ENCODE assay signal across 11 cellular contexts in the genomic region with DNA sequence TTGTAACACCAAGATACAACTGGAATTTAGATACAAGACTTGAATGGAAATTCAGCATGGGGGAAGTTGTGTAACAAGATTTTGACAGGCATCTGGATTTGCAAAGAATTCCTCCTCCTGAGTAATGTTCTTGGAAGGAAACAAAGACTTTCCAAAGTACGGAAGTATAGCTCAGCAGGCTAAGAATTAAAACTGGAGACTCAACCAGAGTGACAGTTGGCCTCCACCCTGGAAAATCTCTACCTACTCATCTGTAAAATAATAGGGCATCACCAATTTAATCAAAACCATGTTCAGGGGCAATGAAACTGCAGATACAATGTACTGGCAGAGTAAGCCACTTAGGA. TPM values are rescaled to one million over a fixed set of nuclear protein-coding genes. Genes with fewer than 3 reads are reported as not detected.
DNase-seq lines count a peak whose midpoint lies in the region; ATAC-seq, FAIRE-seq and TF ChIP-seq lines count a peak whose summit lies in the region.
"Had no signal": no experiment of that assay in that cellular context is flagged by ENCODE, and none has a peak within 500 bp of the region (broad histone marks: within the 10 kb centered on the region; RNA-seq: fewer than 3 reads in every experiment).

No MANE protein-coding gene starts in this region.

- H3K4me1 Mint-ChIP-seq in stimulated activated naive CD8-positive, alpha-beta T cell treated with anti-CD3 and anti-CD28 coated beads, Interleukin-15, Interleukin-2, amounts not matched to agents 100 ng/mL and 50 ng/mL, for 24 hours (ENCODE audit: low read depth): peaks cover 72% of the 10 kb centered on the region
- H3K4me1 Mint-ChIP-seq in stimulated activated naive CD8-positive, alpha-beta T cell treated with anti-CD3 and anti-CD28 coated beads, Interleukin-15, amount 100 ng/mL, for 72 hours: peaks cover 62% of the 10 kb centered on the region
- H3K4me1 Mint-ChIP-seq in mesothelial cell of epicardium: peaks cover 20% of the 10 kb centered on the region

- no TSS peak for BruUV-seq in endothelial cell of umbilical vein (replicated peaks; lab: Mats Ljungman, UMichigan)

- H4K20me1 ChIP-seq in endothelial cell of umbilical vein (replicated peaks; ENCODE audit: control insufficient read depth, extremely low read depth, insufficient read depth, low read length): peaks cover 4% of the 10 kb centered on the region

- H3K27ac Mint-ChIP-seq in stimulated activated naive CD8-positive, alpha-beta T cell treated with anti-CD3 and anti-CD28 coated beads, Interleukin-15, Interleukin-2, amounts not matched to agents 100 ng/mL and 50 ng/mL, for 24 hours: peak overlapping the region; percentile 79
- H3K27ac Mint-ChIP-seq in stimulated activated naive CD8-positive, alpha-beta T cell treated with anti-CD3 and anti-CD28 coated beads, Interleukin-15, amount 100 ng/mL, for 72 hours: peak overlapping the region in 1 of 2 donors; percentile 57
- H3K27ac Mint-ChIP-seq in mesothelial cell of epicardium: peak overlapping the region; percentile 26

- peaks cover 19% of the 10 kb centered on the region for H3K36me3 Mint-ChIP-seq in stimulated activated naive CD8-positive, alpha-beta T cell treated with anti-CD3 and anti-CD28 coated beads, Interleukin-15, Interleukin-2, amounts not matched to agents 100 ng/mL and 50 ng/mL, for 24 hours (ENCODE audit: low read depth)
- H3K36me3 Mint-ChIP-seq in mesothelial cell of epicardium: peaks cover 4% of the 10 kb centered on the region

- TF ChIP-seq POLR2A in endothelial cell of umbilical vein (IDR thresholded peaks at IDR 0.05; ENCODE audit: low read depth, low read length): no peak
- TF ChIP-seq POLR2A in vagina (IDR thresholded peaks at IDR 0.05): no peak

- TF ChIP-seq CTCF in endothelial cell of umbilical vein (IDR thresholded peaks at IDR 0.05; ENCODE audit: extremely low read depth in 1 of 2, insufficient read depth in 1 of 2, low read depth in 1 of 2, low read length in 2 of 2) (no peak), mesothelial cell of epicardium (IDR thresholded peaks at IDR 0.05; ENCODE audit: unreplicated experiment) (no peak), vagina (IDR thresholded peaks at IDR 0.05) (no peak)

- peaks cover 2% of the 10 kb centered on the region for H3K9me1 ChIP-seq in endothelial cell of umbilical vein (replicated peaks; ENCODE audit: control insufficient read depth, extremely low read depth, insufficient read depth, low read length)

- dilution Hi-C loops in endothelial cell of umbilical vein (cut with MboI; ENCODE audit: extremely low pct_ligation_motif_present, low sequenced_read_pairs): no loop called here

- POLR2A ChIA-PET in endothelial cell of umbilical vein (lab: Charles Lee): no interaction called here

- no peak overlapping the region for H3K9ac ChIP-seq in endothelial cell of umbilical vein (replicated peaks; ENCODE audit: extremely low read depth, insufficient read depth, low read length)

- H3K27ac ChIP-seq in endothelial cell of umbilical vein (ENCODE audit: insufficient read depth, low read depth, low read length) (no peak overlapping the region), vagina (peak overlapping the region; percentile 49)

- intact Hi-C loops in endothelial cell of umbilical vein (cut with micrococcal nuclease) (no loop called here), vagina (cut with DNase I) (no loop called here)

- H3K4me2 ChIP-seq in endothelial cell of umbilical vein (ENCODE audit: insufficient read depth, low read length): no peak overlapping the region

- peak; percentile 86 for FAIRE-seq in endothelial cell of umbilical vein (lab: Jason Lieb, UNC)

- no peak for ATAC-seq in stimulated activated naive CD8-positive, alpha-beta T cell treated with anti-CD3 and anti-CD28 coated beads, Interleukin-15, amount 100 ng/mL, for 72 hours
- no peak for ATAC-seq in GM21390 (IDR thresholded peaks at IDR 0.05; ENCODE audit: unreplicated experiment)
- ATAC-seq: naive thymus-derived CD8-positive, alpha-beta T cell had no signal

- no peak overlapping the region for H3K4me3 ChIP-seq in endothelial cell of umbilical vein (replicated peaks in 1 of 3; ENCODE audit: insufficient read depth in 1 of 3, low read depth in 1 of 3, low read length in 3 of 3)
- no peak overlapping the region for H3K4me3 ChIP-seq in vagina

- no peak for DNase-seq in stimulated activated naive CD8-positive, alpha-beta T cell treated with anti-CD3 and anti-CD28 coated beads, Interleukin-15, amount 100 ng/mL, for 72 hours
- DNase-seq in endothelial cell of umbilical vein (ENCODE audit: low read depth, low spot score) (peak; percentile 49), mesothelial cell of epicardium (ENCODE audit: low spot score in 2 of 2, unreplicated experiment in 2 of 2) (no peak), vagina (ENCODE audit: extremely low spot score in 2 of 2) (no peak), NCI-H1930 (lab: John Stamatoyannopoulos, UW) (no peak)
- DNase-seq in activated T-cell treated with anti-CD3 and anti-CD28 coated beads, Interleukin-2, amount 50 U/mL, for 1 hour: no peak
- DNase-seq: activated CD4-positive, CD25-positive, alpha-beta regulatory T cell treated with anti-CD3 and anti-CD28 coated beads, Interleukin-2, amount 50 U/mL, for 72 hours; naive thymus-derived CD8-positive, alpha-beta T cell; NCI-H2171 treated with DMSO at 0.1 percent for 48 hours had no signal

- H3K9me3 ChIP-seq in endothelial cell of umbilical vein (replicated peaks; ENCODE audit: control insufficient read depth, insufficient read depth, low read length) (no peaks in the 10 kb centered on the region), vagina (no peaks in the 10 kb centered on the region)

- H3K27me3 ChIP-seq in endothelial cell of umbilical vein (ENCODE audit: control insufficient read depth in 2 of 2, insufficient read depth in 2 of 2, low read length in 2 of 2) (no peaks in the 10 kb centered on the region), vagina (no peaks in the 10 kb centered on the region)

- CTCF ChIA-PET in endothelial cell of umbilical vein (lab: Charles Lee): interaction anchor here (1.4 to 6.2 kb wide), 3 partner anchors 8 to 37 kb away, joined by 3 to 49 read pairs (median 12); no protein-coding TSS in a partner anchor

- H3K9me3 Mint-ChIP-seq in stimulated activated naive CD8-positive, alpha-beta T cell treated with anti-CD3 and anti-CD28 coated beads, Interleukin-15, Interleukin-2, amounts not matched to agents 100 ng/mL and 50 ng/mL, for 24 hours: no peaks in the 10 kb centered on the region
- no peaks in the 10 kb centered on the region for H3K9me3 Mint-ChIP-seq in stimulated activated naive CD8-positive, alpha-beta T cell treated with anti-CD3 and anti-CD28 coated beads, Interleukin-15, amount 100 ng/mL, for 72 hours
- H3K9me3 Mint-ChIP-seq in mesothelial cell of epicardium: no peaks in the 10 kb centered on the region
- H3K9me3 Mint-ChIP-seq: naive thymus-derived CD8-positive, alpha-beta T cell had no signal

- H2AFZ ChIP-seq in endothelial cell of umbilical vein (ENCODE audit: low read depth, low read length): no peak overlapping the region

- H3K36me3 ChIP-seq in endothelial cell of umbilical vein (ENCODE audit: control insufficient read depth in 2 of 2, extremely low read depth in 1 of 2, insufficient read depth in 2 of 2, low read length in 2 of 2): peaks cover 0 to 1% of the 10 kb centered on the region in 2 experiments
- H3K36me3 ChIP-seq in vagina: no peaks in the 10 kb centered on the region

- H3K79me2 ChIP-seq in endothelial cell of umbilical vein (ENCODE audit: control insufficient read depth, insufficient read depth, low read length): peaks cover 27% of the 10 kb centered on the region

- H3K4me1 ChIP-seq in endothelial cell of umbilical vein (ENCODE audit: control insufficient read depth, extremely low read depth, insufficient read depth, low read length) (peaks cover 14% of the 10 kb centered on the region), vagina (peaks cover 46% of the 10 kb centered on the region)

- H3K27me3 Mint-ChIP-seq in stimulated activated naive CD8-positive, alpha-beta T cell treated with anti-CD3 and anti-CD28 coated beads, Interleukin-15, Interleukin-2, amounts not matched to agents 100 ng/mL and 50 ng/mL, for 24 hours: no peaks in the 10 kb centered on the region
- no peaks in the 10 kb centered on the region for H3K27me3 Mint-ChIP-seq in stimulated activated naive CD8-positive, alpha-beta T cell treated with anti-CD3 and anti-CD28 coated beads, Interleukin-15, amount 100 ng/mL, for 72 hours
- no peaks in the 10 kb centered on the region for H3K27me3 Mint-ChIP-seq in mesothelial cell of epicardium (ENCODE audit: low read depth)
- H3K27me3 Mint-ChIP-seq: naive thymus-derived CD8-positive, alpha-beta T cell had no signal

- H3K4me3 Mint-ChIP-seq in stimulated activated naive CD8-positive, alpha-beta T cell treated with anti-CD3 and anti-CD28 coated beads, Interleukin-15, Interleukin-2, amounts not matched to agents 100 ng/mL and 50 ng/mL, for 24 hours: no peak overlapping the region
- H3K4me3 Mint-ChIP-seq in stimulated activated naive CD8-positive, alpha-beta T cell treated with anti-CD3 and anti-CD28 coated beads, Interleukin-15, amount 100 ng/mL, for 72 hours: peak overlapping the region in 1 of 2 donors; percentile 61
- H3K4me3 Mint-ChIP-seq in mesothelial cell of epicardium: no peak overlapping the region

TF ChIP-seq in endothelial cell of umbilical vein, 7 proteins besides CTCF, POLR2A, EP300 and RAD21 (continues in another document):
- TF ChIP-seq FOS (IDR thresholded peaks at IDR 0.05; ENCODE audit: borderline replicate concordance, insufficient read depth, low read length): no peak

RNA-seq across cellular contexts. Expression of gene DCAF5, which starts 14.8 kb away (rescaled TPM):
- total RNA-seq in endothelial cell of umbilical vein (35.3 and 37.9 TPM in 2 replicates), mesothelial cell of epicardium (61.8 to 64.9 TPM (median 64.4 TPM) in 3 replicates), vagina (48.6 TPM)
- polyA plus RNA-seq in endothelial cell of umbilical vein: 49.1 and 52.5 TPM in 2 replicates
- polyA plus RNA-seq in endothelial cell of umbilical vein (2011; cell fraction: cytosol; rRNA removed): 37.9 and 42.7 TPM in 2 replicates
- polyA plus RNA-seq in endothelial cell of umbilical vein (2011; cell fraction: nucleus; rRNA removed): 108 and 112 TPM in 2 replicates
- polyA plus RNA-seq in endothelial cell of umbilical vein (2012): 27.5 TPM in 2 replicates
- polyA minus RNA-seq in endothelial cell of umbilical vein: 44.4 and 55.2 TPM in 2 replicates
- 7.6 TPM for polyA minus RNA-seq in endothelial cell of umbilical vein (2011; cell fraction: cytosol; rRNA and poly(A)+ RNA removed)
- 38.4 and 48.5 TPM in 2 replicates for polyA minus RNA-seq in endothelial cell of umbilical vein (2011; cell fraction: nucleus; rRNA and poly(A)+ RNA removed)

RNA-seq across cellular contexts. Expression of gene EXD2, which starts 53.1 kb away (rescaled TPM):
- total RNA-seq in endothelial cell of umbilical vein (18.6 and 22.6 TPM in 2 replicates), mesothelial cell of epicardium (27.4 to 30.6 TPM (median 29.8 TPM) in 3 replicates), vagina (14.5 TPM)
- polyA plus RNA-seq in endothelial cell of umbilical vein: 10.7 and 11.6 TPM in 2 replicates
- polyA plus RNA-seq in endothelial cell of umbilical vein (2011; cell fraction: cytosol; rRNA removed): 11.5 and 12.2 TPM in 2 replicates
- polyA plus RNA-seq in endothelial cell of umbilical vein (2011; cell fraction: nucleus; rRNA removed): 20.0 and 23.9 TPM in 2 replicates
- 15.9 and 16.2 TPM in 2 replicates for polyA plus RNA-seq in endothelial cell of umbilical vein (2012)
- polyA minus RNA-seq in endothelial cell of umbilical vein: 28.7 and 31.3 TPM in 2 replicates
- polyA minus RNA-seq in endothelial cell of umbilical vein (2011; cell fraction: cytosol; rRNA and poly(A)+ RNA removed): 9.5 TPM
- 11.9 and 14.0 TPM in 2 replicates for polyA minus RNA-seq in endothelial cell of umbilical vein (2011; cell fraction: nucleus; rRNA and poly(A)+ RNA removed)
